Comparison of ENCODE assay signal across 21 cellular contexts in the genomic region with DNA sequence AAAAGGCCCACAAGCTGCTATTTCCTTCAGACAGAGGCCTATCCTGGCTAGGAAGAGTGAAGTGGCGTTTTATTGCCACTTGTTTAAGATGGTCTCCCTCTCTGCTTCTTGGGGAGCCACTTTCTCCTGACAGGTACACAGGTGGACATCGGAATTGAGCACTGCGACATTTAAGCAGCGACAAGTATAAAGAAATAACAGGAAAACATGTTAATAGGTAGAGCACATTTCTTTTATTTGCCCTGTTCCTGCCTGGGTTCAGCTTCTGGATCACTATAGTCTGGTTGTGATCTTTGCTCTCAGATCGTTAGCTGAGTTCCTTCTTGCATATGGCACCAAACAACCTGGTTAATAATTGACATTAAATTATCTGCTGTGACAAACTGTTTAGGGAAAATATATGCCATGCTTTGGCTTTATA.
DNase-seq lines count a peak whose midpoint lies in the region; ATAC-seq, FAIRE-seq and TF ChIP-seq lines count a peak whose summit lies in the region.
"Had no signal": no experiment of that assay in that cellular context is flagged by ENCODE, and none has a peak within 500 bp of the region (broad histone marks: within the 10 kb centered on the region; RNA-seq: fewer than 3 reads in every experiment).

No MANE protein-coding gene starts in this region.

- H3K9me3 ChIP-seq in kidney (ENCODE audit: control insufficient read depth in 1 of 2, low read length in 2 of 2) (no peaks in the 10 kb centered on the region), transverse colon (no peaks in the 10 kb centered on the region)
- H3K9me3 ChIP-seq: SJSA1 had no signal

- H3K9ac ChIP-seq in kidney (ENCODE audit: low read length in 2 of 2), result no peak overlapping the region
- H3K9ac ChIP-seq: GM23248, KMS-11 had no signal

- peak; percentile 16 for DNase-seq in HuH-7.5 (ENCODE audit: low spot score)
- DNase-seq in kidney, result no peak
- DNase-seq in mucosa of gallbladder (ENCODE audit: low spot score), result peak; percentile 18
- peak; percentile 20 for DNase-seq in transverse colon
- no peak for DNase-seq in HPDE6-E6E7 (ENCODE audit: extremely low spot score)
- DNase-seq in D721Med (ENCODE audit: insufficient read length, low spot score), result no peak
- DNase-seq: ACHN; C1 segment of cervical spinal cord; CD8-positive, alpha-beta memory T cell; DND-41; GM23248; NCI-H1417 treated with DMSO at 0.1 percent for 48 hours; NCI-H1930; NCI-H2171; NCI-H526; PC-9 had no signal

- H3K27ac ChIP-seq in kidney (ENCODE audit: low read depth in 2 of 2, low read length in 2 of 2), result peak overlapping the region; percentile 32 to 78
- peak overlapping the region; percentile 70 to 72 (median 70) for H3K27ac ChIP-seq in transverse colon
- H3K27ac ChIP-seq: GM23248, KMS-11, PC-9, SJSA1 had no signal

- no peak for ATAC-seq in GM18519 (IDR thresholded peaks at IDR 0.05; ENCODE audit: low FRiP score, unreplicated experiment)
- ATAC-seq: HCT116 had no signal

- intact Hi-C loops in kidney (cut with DNase I) (no loop called here), transverse colon (cut with DNase I; ENCODE audit: low total_unique reads) (no loop called here)

- H3K4me1 ChIP-seq in kidney (ENCODE audit: control insufficient read depth in 1 of 2, insufficient read depth in 1 of 2, low read depth in 1 of 2, low read length in 2 of 2) (peaks cover 3 to 4% of the 10 kb centered on the region in 2 donors), transverse colon (peaks cover 0 to 27% (median 13%) of the 10 kb centered on the region in 4 donors)

- H3K36me3 ChIP-seq in kidney (ENCODE audit: control insufficient read depth in 1 of 2, insufficient read depth in 2 of 2, low read length in 2 of 2) (no peaks in the 10 kb centered on the region), transverse colon (no peaks in the 10 kb centered on the region)
- H3K36me3 ChIP-seq: SJSA1 had no signal

- no peak overlapping the region for H3K4me3 ChIP-seq in kidney (ENCODE audit: low read length in 2 of 2)
- H3K4me3 ChIP-seq in transverse colon, result no peak overlapping the region
- H3K4me3 ChIP-seq: GM23248, PC-9, SJSA1 had no signal

- TF ChIP-seq CTCF in kidney (IDR thresholded peaks at IDR 0.05; ENCODE audit: borderline replicate concordance, extremely low read depth, insufficient read depth) (no peak), transverse colon (IDR thresholded peaks at IDR 0.05) (no peak), D721Med (IDR thresholded peaks at IDR 0.05; ENCODE audit: insufficient read depth, missing control alignments) (no peak)

- no peaks in the 10 kb centered on the region for H3K27me3 ChIP-seq in transverse colon

- no peak for TF ChIP-seq EP300 in transverse colon (IDR thresholded peaks at IDR 0.05; ENCODE audit: low read depth)

- FAIRE-seq in kidney (lab: Jason Lieb, UNC) (no peak), D721Med (lab: Jason Lieb, UNC) (no peak)
- FAIRE-seq: G401.6 had no signal

- 54 to 60% methylated on average over 4 to 5 of the region's 5 CpGs for WGBS in transverse colon (ENCODE audit: low coverage in 1 of 2), 2 donors

- in situ Hi-C loops in transverse colon (cut with MboI; ENCODE audit: low pct_ligation_motif_present in 1 of 4, low pct_unique_long_range_greater_than_20kb in 1 of 4, low sequenced_read_pairs in 3 of 4), result no loop called here

- no peak for TF ChIP-seq POLR2A in transverse colon (IDR thresholded peaks at IDR 0.05)

Comparison
In these comparisons a context has a peak if more than half of its experiments do, and no peak if none do; other contexts are left out.
1. DNase-seq: peak in HuH-7.5 (single experiment), mucosa of gallbladder (single experiment) and transverse colon (single experiment); none in kidney (single experiment), HPDE6-E6E7 (single experiment) and D721Med (single experiment).